17 cellular contexts compared by ENCODE assay signal in the genomic region with DNA sequence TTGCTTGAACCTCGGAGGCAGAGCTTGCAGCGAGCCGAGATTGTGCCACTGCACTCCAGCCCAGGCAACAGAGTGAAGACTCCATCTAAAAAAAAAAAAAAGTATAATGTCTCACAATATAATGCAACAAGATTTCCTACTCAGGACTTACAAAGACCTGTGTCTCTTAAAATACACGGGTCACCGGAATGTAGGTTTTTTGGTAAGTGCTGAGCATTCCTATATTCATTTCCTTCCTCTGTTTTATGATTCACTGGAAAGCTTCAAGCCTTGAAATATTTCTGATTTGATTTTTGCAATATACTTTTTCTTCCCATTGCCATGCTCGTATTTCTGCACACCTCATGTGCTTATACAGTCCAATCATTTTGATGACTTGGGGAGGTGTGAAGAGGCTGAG.
DNase-seq lines count a peak whose midpoint lies in the region; ATAC-seq and TF ChIP-seq lines count a peak whose summit lies in the region.
"Had no signal": no experiment of that assay in that cellular context is flagged by ENCODE, and none has a peak within 500 bp of the region (broad histone marks: within the 10 kb centered on the region; RNA-seq: fewer than 3 reads in every experiment).

No MANE protein-coding gene starts in this region.

- no peak overlapping the region for H3K4me3 ChIP-seq in GM23248
- no peak overlapping the region for H3K4me3 ChIP-seq in RWPE2 (ENCODE audit: severe bottlenecking)
- H3K4me3 ChIP-seq in epithelial cell of proximal tubule (ENCODE audit: low read depth, low read length) = peak overlapping the region; percentile 34
- H3K4me3 ChIP-seq in endodermal cell (ENCODE audit: low read length) = no peak overlapping the region
- H3K4me3 ChIP-seq: BLaER1 had no signal

- H3K36me3 ChIP-seq in GM23248 (ENCODE audit: low read depth) (no peaks in the 10 kb centered on the region), RWPE2 (ENCODE audit: low read depth) (peaks cover 4% of the 10 kb centered on the region; the same call in 1 of the 2 replicates), endodermal cell (ENCODE audit: control insufficient read depth, insufficient read depth, low read length) (peaks cover 4% of the 10 kb centered on the region)

- H3K9me3 Mint-ChIP-seq in Calu3 (ENCODE audit: low read depth, unreplicated experiment) (no peaks in the 10 kb centered on the region), endodermal cell (peaks cover 1% of the 10 kb centered on the region)
- H3K9me3 Mint-ChIP-seq: CD8-positive, alpha-beta memory T cell had no signal

- no peaks in the 10 kb centered on the region for H3K9me3 ChIP-seq in GM23248 (ENCODE audit: low read depth)
- H3K9me3 ChIP-seq in RWPE2 (ENCODE audit: severe bottlenecking) = no peaks in the 10 kb centered on the region
- H3K9me3 ChIP-seq in endodermal cell (ENCODE audit: control insufficient read depth, low read length) = no peaks in the 10 kb centered on the region
- H3K9me3 ChIP-seq: BLaER1, Caco-2 had no signal

- no TSS peak for BruUV-seq in Calu3 (replicated peaks; lab: Mats Ljungman, UMichigan)

- TF ChIP-seq CTCF in Calu3 (IDR thresholded peaks at IDR 0.05; ENCODE audit: unreplicated experiment) = no peak
- no peak for TF ChIP-seq CTCF in RWPE2 (IDR thresholded peaks at IDR 0.05; ENCODE audit: poor library complexity, severe bottlenecking)
- no peak for TF ChIP-seq CTCF in epithelial cell of proximal tubule (conservative IDR thresholded peaks at IDR 0.05; ENCODE audit: low read depth, low read length)
- no peak for TF ChIP-seq CTCF in endodermal cell (conservative IDR thresholded peaks at IDR 0.05)

- peaks cover 28% of the 10 kb centered on the region for H3K4me1 Mint-ChIP-seq in Calu3 (ENCODE audit: low read depth, unreplicated experiment)
- H3K4me1 Mint-ChIP-seq in endodermal cell = peaks cover 4% of the 10 kb centered on the region

- ATAC-seq in RWPE2 (ENCODE audit: low read depth) (no peak), GM18907 (IDR thresholded peaks at IDR 0.05; ENCODE audit: unreplicated experiment) (no peak), GM18868 (IDR thresholded peaks at IDR 0.05; ENCODE audit: unreplicated experiment) (no peak)

- peaks cover 5% of the 10 kb centered on the region for H3K36me3 Mint-ChIP-seq in Calu3 (ENCODE audit: insufficient read depth, unreplicated experiment)
- H3K36me3 Mint-ChIP-seq in endodermal cell (ENCODE audit: low read depth) = peaks cover 19% of the 10 kb centered on the region

- H3K4me1 ChIP-seq in GM23248 (ENCODE audit: insufficient read depth) (peaks cover 41% of the 10 kb centered on the region), RWPE2 (ENCODE audit: insufficient read depth, poor library complexity, severe bottlenecking) (peaks cover 17% of the 10 kb centered on the region), endodermal cell (ENCODE audit: control insufficient read depth, insufficient read depth, low read length) (no peaks in the 10 kb centered on the region)
- H3K4me1 ChIP-seq: BLaER1, Caco-2 had no signal

- in situ Hi-C loops in GM23248 (cut with MboI) = no loop called here

- intact Hi-C loops in Calu3 (cut with micrococcal nuclease; ENCODE audit: unreplicated experiment) = loop anchor here (10.0 kb wide), 3 partner anchors 134 to 234 kb away; no protein-coding TSS in a partner anchor

- no peak overlapping the region for H2AFZ ChIP-seq in GM23248

- H3K27me3 ChIP-seq in GM23248 (replicated peaks; ENCODE audit: insufficient read depth) = no peaks in the 10 kb centered on the region
- no peaks in the 10 kb centered on the region for H3K27me3 ChIP-seq in RWPE2 (ENCODE audit: insufficient read depth, poor library complexity, severe bottlenecking)
- no peaks in the 10 kb centered on the region for H3K27me3 ChIP-seq in endodermal cell (ENCODE audit: control insufficient read depth, insufficient read depth, low read length, poor library complexity, severe bottlenecking)
- H3K27me3 ChIP-seq: BLaER1 had no signal

- DNase-seq in Calu3 (no peak), GM23248 (peak; percentile 12), RWPE2 (ENCODE audit: low spot score) (no peak), epithelial cell of proximal tubule (ENCODE audit: low read depth) (no peak), NCI-H1930 (lab: John Stamatoyannopoulos, UW) (no peak), endodermal cell (no peak)
- DNase-seq: 8988T; AML-193; Caco-2; CD8-positive, alpha-beta memory T cell; DMS 273 treated with DMSO at 0.1 percent for 48 hours; GDM1; H7; KBM-7 had no signal

- H3K4me2 ChIP-seq in GM23248 (ENCODE audit: unreplicated experiment) = no peak overlapping the region
- H3K4me2 ChIP-seq: BLaER1 had no signal

- H3K9me2 ChIP-seq in GM23248 (ENCODE audit: insufficient read depth) = no peaks in the 10 kb centered on the region

- H3K27ac ChIP-seq in GM23248 = no peak overlapping the region
- H3K27ac ChIP-seq in RWPE2 (ENCODE audit: poor library complexity, severe bottlenecking) = peak overlapping the region; percentile 78
- no peak overlapping the region for H3K27ac ChIP-seq in endodermal cell (ENCODE audit: low read depth, low read length)
- H3K27ac ChIP-seq: BLaER1 had no signal

- peaks cover 37% of the 10 kb centered on the region for H3F3A ChIP-seq in GM23248 (ENCODE audit: insufficient read depth)

- H3K4me3 Mint-ChIP-seq in Calu3 (ENCODE audit: low read depth, unreplicated experiment) (peak overlapping the region; percentile 43), endodermal cell (no peak overlapping the region)
- H3K4me3 Mint-ChIP-seq: CD8-positive, alpha-beta memory T cell had no signal

- 0 out of 2 replicates have a peak, but pooled peaks cover 14% of the 10 kb centered on the region for H3K79me2 ChIP-seq in GM23248 (ENCODE audit: insufficient read depth)

- H4K20me1 ChIP-seq in GM23248 (ENCODE audit: insufficient read depth) = no peaks in the 10 kb centered on the region
- H4K20me1 ChIP-seq: BLaER1 had no signal

- H3K27me3 Mint-ChIP-seq in Calu3 (ENCODE audit: unreplicated experiment) = no peaks in the 10 kb centered on the region
- H3K27me3 Mint-ChIP-seq in endodermal cell (ENCODE audit: insufficient read depth) = no peaks in the 10 kb centered on the region

- H3K9ac ChIP-seq in GM23248 (no peak overlapping the region), endodermal cell (ENCODE audit: extremely low read depth, low read length, poor library complexity, severe bottlenecking) (no peak overlapping the region)
- H3K9ac ChIP-seq: BLaER1 had no signal

- CTCF ChIA-PET in Calu3 (lab: Charles Lee) = interaction anchor here (1.1 kb wide), 1 partner anchor 29 kb away, joined by 3 read pairs; no protein-coding TSS in a partner anchor

- H3K27ac Mint-ChIP-seq in Calu3 (ENCODE audit: unreplicated experiment) = peak overlapping the region; percentile 68
- no peak overlapping the region for H3K27ac Mint-ChIP-seq in endodermal cell

- WGBS in GM23248 (ENCODE audit: low coverage in 1 of 2, low lambda C conversion rate in 2 of 2, missing lambda C conversion rate in 2 of 2), 2 experiments = 82 to 88% methylated on average over 6 of the region's 6 CpGs
- WGBS in endodermal cell (ENCODE audit: insufficient coverage in 1 of 2, insufficient read length in 1 of 2), 2 experiments = 93 to 100% methylated on average over 5 to 6 of the region's 6 CpGs
